In the genomic region with DNA sequence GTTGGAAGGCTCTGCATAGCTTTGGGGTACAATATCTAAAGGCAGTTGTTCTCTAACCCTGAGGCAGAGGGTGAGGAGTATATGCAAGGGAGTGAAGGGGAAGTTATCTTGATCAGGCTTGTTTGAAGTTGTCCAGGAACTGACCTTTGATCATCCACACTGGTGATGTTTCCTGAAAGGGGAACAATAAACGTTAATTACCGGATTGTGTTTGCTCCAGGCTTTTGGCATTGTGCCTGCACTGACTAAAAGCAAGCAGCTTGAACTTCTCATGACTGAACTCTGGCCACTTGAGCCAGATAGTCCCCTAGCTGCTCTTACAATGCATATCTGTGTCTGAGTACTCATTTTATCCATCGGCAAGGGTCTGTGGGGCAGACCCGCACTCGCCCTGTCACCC, we compare ENCODE assay signal across 25 cellular contexts. TPM values are rescaled to one million over a fixed set of nuclear protein-coding genes. Genes with fewer than 3 reads are reported as not detected.
DNase-seq lines count a peak whose midpoint lies in the region; FAIRE-seq and TF ChIP-seq lines count a peak whose summit lies in the region.
"Had no signal": no experiment of that assay in that cellular context is flagged by ENCODE, and none has a peak within 500 bp of the region (broad histone marks: within the 10 kb centered on the region; RNA-seq: fewer than 3 reads in every experiment).

No MANE protein-coding gene starts in this region.

- H3K9me3 ChIP-seq in HEK293 (ENCODE audit: control insufficient read depth, insufficient read depth, low read depth, low read length): no peaks in the 10 kb centered on the region
- H3K9me3 ChIP-seq in small intestine (ENCODE audit: control insufficient read depth, low read depth): peaks cover 2% of the 10 kb centered on the region
- H3K9me3 ChIP-seq: gastrocnemius medialis had no signal

- TF ChIP-seq POLR2A in lower leg skin (IDR thresholded peaks at IDR 0.05) (no peak), erythroblast (IDR thresholded peaks at IDR 0.05; ENCODE audit: low read length) (no peak)

- DNase-seq in NCI-H146 treated with DMSO at 0.1 percent for 48 hours (lab: John Stamatoyannopoulos, UW; ENCODE audit: unreplicated experiment) (peak; percentile 3), epithelial cell of esophagus (ENCODE audit: low read depth) (peak; percentile 34), small intestine (peak; percentile 94), lower leg skin (ENCODE audit: low spot score in 2 of 2) (no peak), NCI-H187 treated with DMSO at 0.1 percent for 48 hours (lab: John Stamatoyannopoulos, UW) (no peak), erythroblast (lab: John Stamatoyannopoulos, UW) (no peak)
- DNase-seq: activated B cell treated with CpG ODN at 0.5 μM for 24 hours; activated CD8-positive, alpha-beta memory T cell treated with anti-CD3 and anti-CD28 coated beads, Interleukin-2, amount 50 U/mL, for 4 hours; activated naive CD8-positive, alpha-beta T cell treated with anti-CD3 and anti-CD28 coated beads for 36 hours; CD4-positive, alpha-beta T cell; DMS 273 treated with DMSO at 0.1 percent for 48 hours; effector CD8-positive, alpha-beta T cell; esophagus squamous epithelium; gastrocnemius medialis; hypothalamus; lower lobe of right lung; MM.1S; NCI-H1694; SHP77; stimulated activated CD8-positive, alpha-beta memory T cell treated with anti-CD3 and anti-CD28 coated beads, Interleukin-4, amount 100 ng/mL, for 48 hours; T-helper 9 cell had no signal

- H3K36me3 ChIP-seq in HEK293 (ENCODE audit: control insufficient read depth in 2 of 2, insufficient read depth in 1 of 2, low read length in 2 of 2): no peaks in the 10 kb centered on the region
- H3K36me3 ChIP-seq in small intestine (ENCODE audit: control insufficient read depth in 2 of 2, insufficient read depth in 2 of 2, low read length in 2 of 2): no peaks in the 10 kb centered on the region
- H3K36me3 ChIP-seq: esophagus squamous epithelium, gastrocnemius medialis, lower lobe of right lung had no signal

- no peaks in the 10 kb centered on the region for H3K4me1 ChIP-seq in HEK293 (ENCODE audit: control insufficient read depth, insufficient read depth, low read length)
- no peaks in the 10 kb centered on the region for H3K4me1 ChIP-seq in small intestine (ENCODE audit: control insufficient read depth in 2 of 2, insufficient read depth in 1 of 2, low read depth in 1 of 2, low read length in 1 of 2)
- H3K4me1 ChIP-seq: gastrocnemius medialis, lower lobe of right lung had no signal

- H3K27ac ChIP-seq in HEK293 (ENCODE audit: extremely low read depth, low read depth, low read length) (no peak overlapping the region), small intestine (ENCODE audit: low read depth in 1 of 2, low read length in 1 of 2) (no peak overlapping the region)
- H3K27ac ChIP-seq: esophagus squamous epithelium, gastrocnemius medialis, lower lobe of right lung, PC-9 had no signal

- H3K4me3 ChIP-seq in HEK293 (ENCODE audit: low read depth, low read length) (no peak overlapping the region), epithelial cell of esophagus (ENCODE audit: low read length) (no peak overlapping the region), small intestine (ENCODE audit: low read depth in 1 of 2, low read length in 2 of 2) (no peak overlapping the region), lower leg skin (ENCODE audit: low read depth, poor library complexity, severe bottlenecking) (no peak overlapping the region)
- H3K4me3 ChIP-seq: esophagus squamous epithelium, gastrocnemius medialis, GM23338, lower lobe of right lung, PC-9 had no signal

- intact Hi-C loops in lower leg skin (cut with DNase I; ENCODE audit: low total_unique reads): no loop called here

- POLR2A ChIA-PET in HEK293 (lab: Yijun Ruan, JAX): no interaction called here

- TF ChIP-seq CTCF in HEK293 (tag by site-specific recombination; IDR thresholded peaks at IDR 0.05): no peak
- TF ChIP-seq CTCF in epithelial cell of esophagus (IDR thresholded peaks at IDR 0.05; ENCODE audit: insufficient read depth, low read depth, low read length, missing control alignments): no peak
- TF ChIP-seq CTCF in lower leg skin (IDR thresholded peaks at IDR 0.05): no peak

- no peak for FAIRE-seq in small intestine (lab: Jason Lieb, UNC)
- FAIRE-seq: astrocyte had no signal

- WGBS in small intestine, 3 donors: 35 to 71% (median 68%) methylated on average over 5 of the region's 5 CpGs
- WGBS in lower leg skin, 2 donors: 59 to 75% methylated on average over 5 of the region's 5 CpGs

- H3K27me3 ChIP-seq in small intestine (ENCODE audit: control insufficient read depth in 2 of 2, insufficient read depth in 2 of 2, low read length in 2 of 2): no peaks in the 10 kb centered on the region
- H3K27me3 ChIP-seq: esophagus squamous epithelium, gastrocnemius medialis had no signal

- CTCF ChIA-PET in HEK293 (lab: Yijun Ruan, JAX): no interaction called here

TF ChIP-seq in HEK293, 187 proteins besides CTCF, POLR2A, EP300 and RAD21:
- TF ChIP-seq, protein P1, sequence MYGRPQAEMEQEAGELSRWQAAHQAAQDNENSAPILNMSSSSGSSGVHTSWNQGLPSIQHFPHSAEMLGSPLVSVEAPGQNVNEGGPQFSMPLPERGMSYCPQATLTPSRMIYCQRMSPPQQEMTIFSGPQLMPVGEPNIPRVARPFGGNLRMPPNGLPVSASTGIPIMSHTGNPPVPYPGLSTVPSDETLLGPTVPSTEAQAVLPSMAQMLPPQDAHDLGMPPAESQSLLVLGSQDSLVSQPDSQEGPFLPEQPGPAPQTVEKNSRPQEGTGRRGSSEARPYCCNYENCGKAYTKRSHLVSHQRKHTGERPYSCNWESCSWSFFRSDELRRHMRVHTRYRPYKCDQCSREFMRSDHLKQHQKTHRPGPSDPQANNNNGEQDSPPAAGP (tag by site-specific recombination; IDR thresholded peaks at IDR 0.05): no peak
- TF ChIP-seq TRIM28 (IDR thresholded peaks at IDR 0.05; ENCODE audit: borderline replicate concordance, low read length): peak; percentile 98; the same call in 1 of the 2 replicates

RNA-seq across cellular contexts. Expression of a gene that starts 27.0 kb away (rescaled TPM):
- 1 to 10 TPM in 1 of 3 donors, under 1 TPM in 1, not detected in 1; 0.42 to 1.3 TPM for polyA plus RNA-seq in small intestine
- 10 to 100 TPM in 1 of 4 donors, 1 to 10 TPM in 3; 1.5 to 12.8 (median 5.6) TPM for total RNA-seq in lower leg skin

Comparison
In these comparisons a context has a peak if more than half of its experiments do, and no peak if none do; other contexts are left out.
1. DNase-seq: peak in NCI-H146 treated with DMSO at 0.1 percent for 48 hours (single experiment), epithelial cell of esophagus (single experiment) and small intestine (single experiment); none in lower leg skin (0 of 2), NCI-H187 treated with DMSO at 0.1 percent for 48 hours (single experiment) and erythroblast (0 of 2).